8 cellular contexts compared by ENCODE assay signal in the genomic region with DNA sequence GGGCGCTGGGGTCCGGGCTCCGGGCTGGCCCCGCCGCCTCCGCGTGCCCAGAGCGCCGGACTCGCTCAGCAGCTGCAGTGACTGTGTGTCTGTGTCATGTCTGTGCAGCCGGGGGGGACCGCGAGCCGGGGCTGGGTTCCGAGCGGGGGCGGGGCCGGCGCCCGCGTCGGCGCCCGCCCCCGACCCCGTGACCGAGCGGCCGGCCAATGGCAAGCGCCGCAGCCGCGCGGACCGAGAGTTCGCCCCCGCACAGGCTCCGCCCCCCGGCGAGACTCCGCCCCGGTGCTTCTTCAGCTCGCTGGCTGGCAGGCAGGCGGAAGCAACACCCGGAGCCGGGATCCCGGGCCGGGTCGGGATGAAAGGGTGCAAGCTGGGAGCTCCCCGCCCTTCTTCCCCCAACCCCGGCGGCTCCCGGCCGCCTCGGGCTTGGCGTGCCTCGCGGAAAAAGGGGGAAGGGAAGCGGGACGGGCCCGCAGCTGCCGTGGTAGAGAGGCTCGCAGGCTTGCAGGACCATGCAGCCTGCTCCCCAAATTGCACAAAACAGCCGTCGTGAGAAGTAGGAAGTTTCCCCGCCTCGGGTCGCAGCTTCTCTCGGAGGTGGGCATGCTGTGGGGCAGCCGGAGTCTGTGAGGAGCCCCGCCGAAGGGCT. TPM values are rescaled to one million over a fixed set of nuclear protein-coding genes. Genes with fewer than 3 reads are reported as not detected.
DNase-seq lines count a peak whose midpoint lies in the region; ATAC-seq and TF ChIP-seq lines count a peak whose summit lies in the region.

No MANE protein-coding gene starts in this region.

- TF ChIP-seq CTCF in HFF-Myc (IDR thresholded peaks at IDR 0.05; ENCODE audit: low read depth, low read length, missing control alignments) (no peak), left ventricle myocardium inferior (IDR thresholded peaks at IDR 0.05; ENCODE audit: borderline replicate concordance) (no peak), type B pancreatic cell (conservative IDR thresholded peaks at IDR 0.05) (no peak)

- peak; percentile 87 to 91 (median 88) for ATAC-seq in T-cell (replicated peaks in 1 of 4)

- CTCF ChIA-PET in T-cell (lab: Charles Lee), result interaction anchor here in 1 of 2 donors (0.6 kb wide), 1 partner anchor 1312 kb away, joined by 3 read pairs; no protein-coding TSS in a partner anchor

- H3K27me3 Mint-ChIP-seq in T-cell (peaks cover 65 to 68% of the 10 kb centered on the region in 2 donors), type B pancreatic cell (peaks cover 9% of the 10 kb centered on the region)

- peak overlapping the region; percentile 53 for H3K4me3 ChIP-seq in HFF-Myc (replicated peaks; ENCODE audit: low read depth, low read length)
- H3K4me3 ChIP-seq in left ventricle myocardium inferior, result peak overlapping the region; percentile 89

- H3K9me3 ChIP-seq in left ventricle myocardium inferior (replicated peaks), result no peaks in the 10 kb centered on the region

- H3K27ac Mint-ChIP-seq in T-cell (no peak overlapping the region), type B pancreatic cell (peak overlapping the region; percentile 92)

- H3K36me3 Mint-ChIP-seq in T-cell (no peaks in the 10 kb centered on the region), type B pancreatic cell (peaks cover 10% of the 10 kb centered on the region)

- H3K36me3 ChIP-seq in left ventricle myocardium inferior, result no peaks in the 10 kb centered on the region

- H3K4me1 ChIP-seq in left ventricle myocardium inferior, result peaks cover 66% of the 10 kb centered on the region

- H3K9me3 Mint-ChIP-seq in T-cell, result no peaks in the 10 kb centered on the region
- H3K9me3 Mint-ChIP-seq in type B pancreatic cell, result no peaks in the 10 kb centered on the region

- DNase-seq in GM04503 (ENCODE audit: low read depth), result peak; percentile 68
- DNase-seq in HFF-Myc (ENCODE audit: extremely low read depth, low read depth), result peak; percentile 78
- peak; percentile 92 for DNase-seq in NCI-H1048 (lab: John Stamatoyannopoulos, UW)
- DNase-seq in T-cell, result peak; percentile 6 to 85 (median 67)
- DNase-seq in left ventricle myocardium inferior, result peak; percentile 100
- peak; percentile 99 for DNase-seq in posterior vena cava (ENCODE audit: low spot score)
- peak; percentile 100 for DNase-seq in type B pancreatic cell (ENCODE audit: extremely low spot score, unreplicated experiment)

- H3K4me3 Mint-ChIP-seq in T-cell (peak overlapping the region; percentile 68 to 78 (median 74)), type B pancreatic cell (peak overlapping the region; percentile 98)

- H3K27me3 ChIP-seq in left ventricle myocardium inferior (ENCODE audit: low read depth), result no peaks in the 10 kb centered on the region

- intact Hi-C loops in left ventricle myocardium inferior (cut with micrococcal nuclease) (no loop called here), posterior vena cava (cut with DNase I) (loop anchor here in 1 of 2 donors (5.0 to 10.0 kb wide), 2 partner anchors 184 to 404 kb away; no protein-coding TSS in a partner anchor)

- H3K27ac ChIP-seq in angular gyrus (ENCODE audit: low read depth, low read length) (peak overlapping the region; percentile 15), left ventricle myocardium inferior (replicated peaks) (peak overlapping the region; percentile 92)

- POLR2A ChIA-PET in T-cell (lab: Charles Lee), result no interaction called here

- peaks cover 13 to 24% (median 22%) of the 10 kb centered on the region in 3 donors for H3K4me1 Mint-ChIP-seq in T-cell
- peaks cover 44% of the 10 kb centered on the region for H3K4me1 Mint-ChIP-seq in type B pancreatic cell (ENCODE audit: unreplicated experiment)

RNA-seq across cellular contexts. Expression of a gene that starts 0.8 kb away (rescaled TPM):
- total RNA-seq in T-cell, result 1 to 10 TPM in 4 of 5 donors, under 1 TPM in 1; 0.53 to 6.1 (median 3.0) TPM
- total RNA-seq in left ventricle myocardium inferior, result 117 TPM
- 10 to 100 TPM; 48.7 to 94.4 TPM for total RNA-seq in posterior vena cava
- 62.4 and 96.6 TPM in 2 replicates for total RNA-seq in type B pancreatic cell (ENCODE audit: low replicate concordance)

Comparison
In these comparisons a context has a peak if more than half of its experiments do, and no peak if none do; other contexts are left out.
1. Peak in every context shown above with its lines: DNase-seq, ATAC-seq, H3K4me3 ChIP-seq and H3K27ac ChIP-seq.